ENCODE assay signal across 10 cellular contexts in the genomic region with DNA sequence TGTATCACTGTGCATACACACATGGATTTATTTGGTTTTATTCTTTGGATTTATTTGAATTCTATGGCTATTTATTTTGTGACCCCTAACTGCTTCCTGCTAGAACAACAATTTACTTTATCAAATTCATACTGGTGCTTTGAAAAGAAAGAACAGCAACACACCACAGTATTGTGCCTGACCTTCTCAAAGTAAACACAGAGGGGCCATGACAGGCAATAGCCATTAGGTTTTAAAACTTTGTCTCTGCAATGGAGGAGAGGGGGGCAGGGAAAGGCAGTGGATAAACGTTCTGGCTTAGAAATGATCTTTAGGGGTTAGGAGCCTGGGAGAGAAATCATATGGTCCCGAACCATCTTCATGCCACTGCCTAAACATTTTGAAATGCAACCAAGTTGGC. TPM values are rescaled to one million over a fixed set of nuclear protein-coding genes. Genes with fewer than 3 reads are reported as not detected.
"Had no signal": no experiment of that assay in that cellular context is flagged by ENCODE, and none has a peak within 500 bp of the region (broad histone marks: within the 10 kb centered on the region; RNA-seq: fewer than 3 reads in every experiment).

No MANE protein-coding gene starts in this region.

- H3K9me3 Mint-ChIP-seq: activated naive CD4-positive, alpha-beta T cell treated with anti-CD3 and anti-CD28 coated beads for 36 hours; neural crest cell had no signal

- H3K27me3 ChIP-seq: pancreas, tibial artery had no signal

- H3K27ac Mint-ChIP-seq: activated naive CD4-positive, alpha-beta T cell treated with anti-CD3 and anti-CD28 coated beads for 36 hours had no signal

- ATAC-seq: pancreas had no signal

- H3K27ac ChIP-seq: coronary artery, VCaP had no signal

- H3K4me3 Mint-ChIP-seq: activated naive CD4-positive, alpha-beta T cell treated with anti-CD3 and anti-CD28 coated beads for 36 hours; neural crest cell had no signal

- H3K9me3 ChIP-seq: pancreas, tibial artery had no signal

- DNase-seq: activated CD4-positive, alpha-beta T cell treated with anti-CD3 and anti-CD28 coated beads for 4 hours; activated naive CD4-positive, alpha-beta T cell treated with anti-CD3 and anti-CD28 coated beads for 36 hours; caudate nucleus; effector CD8-positive, alpha-beta T cell; mesendoderm; pancreas; tibial artery had no signal

- H3K4me3 ChIP-seq: coronary artery, pancreas, tibial artery had no signal

- H3K36me3 ChIP-seq: pancreas had no signal

RNA-seq across cellular contexts. Expression of gene PLPP3, which starts 40.0 kb away (rescaled TPM):
- total RNA-seq: activated naive CD4-positive, alpha-beta T cell treated with anti-CD3 and anti-CD28 coated beads for 36 hours had no signal
